ENCODE assay signal across 16 cellular contexts in the genomic region with DNA sequence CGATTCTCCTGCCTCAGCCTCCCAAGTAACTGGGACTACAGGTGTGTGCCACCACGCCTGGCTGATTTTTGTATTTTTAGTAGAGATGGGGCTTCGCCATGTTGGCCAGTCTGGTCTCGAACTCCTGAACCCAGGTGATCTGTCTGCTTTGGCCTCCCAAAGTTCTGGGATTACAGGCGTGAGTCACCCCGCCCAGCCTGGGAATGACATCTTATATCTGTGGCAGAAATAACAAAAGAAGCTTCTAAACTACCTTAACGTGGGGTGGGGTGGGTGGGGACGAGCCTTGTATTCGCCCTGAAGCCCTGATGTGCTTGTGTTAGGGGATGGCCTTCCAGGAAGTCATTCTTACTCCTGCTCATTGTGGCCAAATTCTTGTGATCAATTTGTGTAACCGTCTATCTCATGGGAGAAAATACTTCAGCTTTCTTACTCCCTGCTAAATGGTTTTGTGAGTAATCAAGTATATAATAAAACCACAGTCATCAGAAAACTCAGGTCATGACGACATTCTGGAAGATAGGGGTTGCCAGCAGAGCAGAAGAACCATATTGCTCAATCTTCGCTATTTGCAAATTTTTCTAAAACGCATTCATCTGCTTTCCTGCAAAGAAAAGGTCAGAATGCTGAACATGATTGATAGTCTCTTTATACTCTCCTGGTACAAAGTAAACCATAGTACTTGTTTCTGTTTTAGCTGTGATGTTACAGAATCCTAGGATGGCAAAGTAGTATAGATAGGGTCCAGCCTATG.
A peak's percentile ranks its signal among the peaks of the same experiment; 100 is the strongest.
DNase-seq lines count a peak whose midpoint lies in the region; ATAC-seq and TF ChIP-seq lines count a peak whose summit lies in the region.
"Had no signal": no experiment of that assay in that cellular context is flagged by ENCODE, and none has a peak within 500 bp of the region (broad histone marks: within the 10 kb centered on the region; RNA-seq: fewer than 3 reads in every experiment).

No MANE protein-coding gene starts in this region.

- no peak overlapping the region for H3K4me3 Mint-ChIP-seq in activated T-cell treated with anti-CD3 and anti-CD28 coated beads, Interleukin-2, amount 50 U/mL, for 72 hours
- H3K4me3 Mint-ChIP-seq: activated naive CD4-positive, alpha-beta T cell treated with anti-CD3 and anti-CD28 coated beads for 36 hours; CD14-positive monocyte; naive B cell; stimulated activated naive B cell treated with anti-CD40 and anti-IgM and Interleukin-4, amounts not matched to agents 10 μg/mL and 1 μg/mL and 100 μg/mL, for 72 hours had no signal

- TF ChIP-seq CTCF in AG09319 (IDR thresholded peaks at IDR 0.05; ENCODE audit: low read depth, low read length) (no peak), brain microvascular endothelial cell (IDR thresholded peaks at IDR 0.05; ENCODE audit: low read depth, low read length, missing control alignments) (no peak)

- no peak overlapping the region for H3K27ac Mint-ChIP-seq in activated T-cell treated with anti-CD3 and anti-CD28 coated beads, Interleukin-2, amount 50 U/mL, for 72 hours
- H3K27ac Mint-ChIP-seq: activated naive CD4-positive, alpha-beta T cell treated with anti-CD3 and anti-CD28 coated beads for 36 hours; CD14-positive monocyte; naive B cell; stimulated activated naive B cell treated with anti-CD40 and anti-IgM and Interleukin-4, amounts not matched to agents 10 μg/mL and 1 μg/mL and 100 μg/mL, for 72 hours had no signal

- H3K27me3 Mint-ChIP-seq in activated T-cell treated with anti-CD3 and anti-CD28 coated beads, Interleukin-2, amount 50 U/mL, for 72 hours (ENCODE audit: low read depth), result no peaks in the 10 kb centered on the region
- H3K27me3 Mint-ChIP-seq: naive B cell; stimulated activated naive B cell treated with anti-CD40 and anti-IgM and Interleukin-4, amounts not matched to agents 10 μg/mL and 1 μg/mL and 100 μg/mL, for 72 hours had no signal

- DNase-seq in AG09319 (ENCODE audit: extremely low read depth, low read depth) (peak; percentile 85), LHCN-M2 (ENCODE audit: low read depth) (peak; percentile 84), brain microvascular endothelial cell (peak; percentile 74), left lobe of liver (ENCODE audit: low spot score) (no peak)
- DNase-seq in activated T-cell treated with anti-CD3 and anti-CD28 coated beads, Interleukin-2, amount 50 U/mL, for 72 hours, result no peak
- DNase-seq: activated naive CD4-positive, alpha-beta T cell treated with anti-CD3 and anti-CD28 coated beads for 36 hours; naive B cell; NCI-H524; Peyer's patch; stimulated activated CD4-positive, alpha-beta T cell treated with anti-CD3 and anti-CD28 coated beads, Interleukin-4, amount 100 ng/mL, for 1 hour; stimulated activated naive B cell treated with anti-CD40 and anti-IgM and Interleukin-4, amounts not matched to agents 10 μg/mL and 1 μg/mL and 100 μg/mL, for 72 hours had no signal

- no peaks in the 10 kb centered on the region for H3K9me3 Mint-ChIP-seq in activated T-cell treated with anti-CD3 and anti-CD28 coated beads, Interleukin-2, amount 50 U/mL, for 72 hours
- H3K9me3 Mint-ChIP-seq: activated naive CD4-positive, alpha-beta T cell treated with anti-CD3 and anti-CD28 coated beads for 36 hours had no signal

- no peak overlapping the region for H3K4me3 ChIP-seq in brain microvascular endothelial cell (ENCODE audit: low read depth, low read length)
- H3K4me3 ChIP-seq: esophagus muscularis mucosa, Peyer's patch had no signal

- H3K4me1 Mint-ChIP-seq in activated T-cell treated with anti-CD3 and anti-CD28 coated beads, Interleukin-2, amount 50 U/mL, for 72 hours (ENCODE audit: low read depth), result no peaks in the 10 kb centered on the region
- H3K4me1 Mint-ChIP-seq: CD14-positive monocyte; naive B cell; stimulated activated naive B cell treated with anti-CD40 and anti-IgM and Interleukin-4, amounts not matched to agents 10 μg/mL and 1 μg/mL and 100 μg/mL, for 72 hours had no signal

- in situ Hi-C loops in brain microvascular endothelial cell (cut with HindIII; ENCODE audit: low pct_ligation_motif_present, low sequenced_read_pairs), result no loop called here

- ATAC-seq in left lobe of liver (peak; percentile 36), GM21717 (IDR thresholded peaks at IDR 0.05; ENCODE audit: unreplicated experiment) (no peak), GM21786 (IDR thresholded peaks at IDR 0.05; ENCODE audit: unreplicated experiment) (no peak), GM18870 (IDR thresholded peaks at IDR 0.05; ENCODE audit: unreplicated experiment) (no peak)
- no peak for ATAC-seq in activated T-cell treated with anti-CD3 and anti-CD28 coated beads, Interleukin-2, amount 50 U/mL, for 72 hours (replicated peaks in 1 of 2)
- ATAC-seq: stimulated activated naive B cell treated with anti-CD40 and anti-IgM and Interleukin-4, amounts not matched to agents 10 μg/mL and 1 μg/mL and 100 μg/mL, for 72 hours had no signal

- no peaks in the 10 kb centered on the region for H3K36me3 ChIP-seq in brain microvascular endothelial cell (replicated peaks)
- H3K36me3 ChIP-seq: esophagus muscularis mucosa, Peyer's patch had no signal

- H3K36me3 Mint-ChIP-seq in activated T-cell treated with anti-CD3 and anti-CD28 coated beads, Interleukin-2, amount 50 U/mL, for 72 hours (ENCODE audit: insufficient read depth in 2 of 2), result no peaks in the 10 kb centered on the region
- H3K36me3 Mint-ChIP-seq: CD14-positive monocyte; naive B cell; stimulated activated naive B cell treated with anti-CD40 and anti-IgM and Interleukin-4, amounts not matched to agents 10 μg/mL and 1 μg/mL and 100 μg/mL, for 72 hours had no signal

- peak overlapping the region; percentile 79 for H3K27ac ChIP-seq in brain microvascular endothelial cell
- H3K27ac ChIP-seq: esophagus muscularis mucosa, Peyer's patch had no signal

- H3K27me3 ChIP-seq in brain microvascular endothelial cell (replicated peaks), result no peaks in the 10 kb centered on the region
- H3K27me3 ChIP-seq: esophagus muscularis mucosa, Peyer's patch had no signal

Comparison
In these comparisons a context has a peak if more than half of its experiments do, and no peak if none do; other contexts are left out.
1. DNase-seq: peak in AG09319 (single experiment), LHCN-M2 (single experiment) and brain microvascular endothelial cell (single experiment); none in left lobe of liver (single experiment) and activated T-cell treated with anti-CD3 and anti-CD28 coated beads, Interleukin-2, amount 50 U/mL, for 72 hours (0 of 2).